Comparison of ENCODE assay signal across 8 cellular contexts in the genomic region with DNA sequence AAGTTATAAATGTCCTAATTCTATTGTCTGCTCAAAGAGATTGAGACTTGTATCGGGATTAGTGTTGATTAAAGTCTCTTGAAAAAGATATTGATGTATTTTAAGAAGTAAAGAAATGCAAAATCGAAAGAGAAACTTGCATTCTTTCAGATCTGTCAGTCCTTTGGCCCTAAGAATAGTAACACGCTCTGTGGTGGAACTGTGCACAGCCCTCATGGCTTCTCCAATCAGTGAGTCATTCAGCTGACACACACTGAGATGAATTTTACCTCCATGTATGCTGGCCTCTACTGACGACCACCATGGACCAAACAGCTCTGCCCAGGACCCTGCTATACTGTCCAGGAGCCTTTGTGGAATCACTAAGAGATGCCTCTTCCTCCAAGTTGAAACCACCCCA.
DNase-seq lines count a peak whose midpoint lies in the region; ATAC-seq, FAIRE-seq and TF ChIP-seq lines count a peak whose summit lies in the region.

No MANE protein-coding gene starts in this region.

- H3K36me3 ChIP-seq in SJSA1 (no peaks in the 10 kb centered on the region), lower lobe of right lung (no peaks in the 10 kb centered on the region)

- H3K27ac ChIP-seq in SJSA1 (peak overlapping the region; percentile 50), lower lobe of right lung (no peak overlapping the region), caudate nucleus (ENCODE audit: low read depth, low read length) (no peak overlapping the region)

- peak; percentile 47 to 56 for DNase-seq in SJSA1 (ENCODE audit: low read depth in 1 of 2, low spot score in 2 of 2)
- no peak for DNase-seq in lower lobe of right lung
- no peak for DNase-seq in D341Med (ENCODE audit: low spot score)
- no peak for DNase-seq in NCI-H1930 (lab: John Stamatoyannopoulos, UW)
- no peak for DNase-seq in caudate nucleus (lab: John Stamatoyannopoulos, UW)
- DNase-seq in frontal cortex (ENCODE audit: low spot score in 2 of 2), result no peak

- H3K4me3 ChIP-seq in SJSA1 (no peak overlapping the region), lower lobe of right lung (no peak overlapping the region)

- peak; percentile 67 for ATAC-seq in GM18907 (IDR thresholded peaks at IDR 0.05; ENCODE audit: unreplicated experiment)
- ATAC-seq in HG02884 (IDR thresholded peaks at IDR 0.05; ENCODE audit: unreplicated experiment), result peak; percentile 94
- ATAC-seq in lower lobe of right lung, result peak; percentile 48 to 53

- no peak for TF ChIP-seq CTCF in lower lobe of right lung (IDR thresholded peaks at IDR 0.05)

- no peak for FAIRE-seq in frontal cortex (lab: Jason Lieb, UNC)

- no peaks in the 10 kb centered on the region for H3K27me3 ChIP-seq in SJSA1 (replicated peaks)
- no peaks in the 10 kb centered on the region for H3K27me3 ChIP-seq in lower lobe of right lung (ENCODE audit: low read depth)

- H3K4me1 ChIP-seq in SJSA1 (replicated peaks) (peaks cover 53% of the 10 kb centered on the region), lower lobe of right lung (no peaks in the 10 kb centered on the region)

- intact Hi-C loops in lower lobe of right lung (cut with DNase I), result no loop called here

- H3K9me3 ChIP-seq in SJSA1 (replicated peaks) (no peaks in the 10 kb centered on the region), lower lobe of right lung (no peaks in the 10 kb centered on the region)

Comparison
In these comparisons a context has a peak if more than half of its experiments do, and no peak if none do; other contexts are left out.
1. DNase-seq: peak in SJSA1 (2 of 2); none in lower lobe of right lung (single experiment), D341Med (single experiment), NCI-H1930 (0 of 2), caudate nucleus (0 of 61) and frontal cortex (0 of 2).
2. Peak in every context shown above with its lines, with median percentiles within 50 percentile points of each other: ATAC-seq.